Comparison of ENCODE assay signal across 22 cellular contexts in genomic region chr7:4225352-4225751, GRCh38.
"Had no signal": no experiment of that assay in that cellular context is flagged by ENCODE, and none has a peak within 500 bp of the region (broad histone marks: within the 10 kb centered on the region; RNA-seq: fewer than 3 reads in every experiment).

No MANE protein-coding gene starts in this region.

- H3K4me1 ChIP-seq: body of pancreas, gastrocnemius medialis, neural progenitor cell, right lobe of liver, transverse colon, uterus had no signal

- H3K4me2 ChIP-seq: neural progenitor cell had no signal

- H3K4me3 ChIP-seq: body of pancreas, gastrocnemius medialis, neural progenitor cell, right lobe of liver, transverse colon, uterus had no signal

- H3K36me3 ChIP-seq: gastrocnemius medialis, neural progenitor cell, right lobe of liver, transverse colon, uterus had no signal

- H3K27me3 ChIP-seq: body of pancreas, neural progenitor cell, right lobe of liver, transverse colon, uterus had no signal

- H2AFZ ChIP-seq: neural progenitor cell had no signal

- H3K9me3 ChIP-seq: body of pancreas, gastrocnemius medialis, right lobe of liver, transverse colon, uterus had no signal

- H3K27ac Mint-ChIP-seq: activated CD4-positive, alpha-beta memory T cell treated with anti-CD3 and anti-CD28 coated beads, Interleukin-2, amount 10 ng/mL, durations not matched to agents 7 days and 5 days; activated CD4-positive, alpha-beta T cell treated with anti-CD3 and anti-CD28 coated beads, Interleukin-2, amount 10 ng/mL, durations not matched to agents 7 days and 5 days; activated T-helper 17 cell treated with anti-CD3 and anti-CD28 coated beads, Interleukin-2, amount 50 U/mL, for 72 hours; naive thymus-derived CD8-positive, alpha-beta T cell; neural progenitor cell; WTC11 had no signal

- ATAC-seq: activated T-cell treated with anti-CD3 and anti-CD28 coated beads, Interleukin-2, amount 50 U/mL, for 4 hours; activated T-helper 17 cell treated with anti-CD3 and anti-CD28 coated beads, Interleukin-2, amount 50 U/mL, for 72 hours; body of pancreas; gastrocnemius medialis; naive thymus-derived CD8-positive, alpha-beta T cell; right lobe of liver; WTC11 had no signal

- H3K27ac ChIP-seq: body of pancreas, gastrocnemius medialis, neural progenitor cell, right lobe of liver, transverse colon, uterus had no signal

- H3K4me3 Mint-ChIP-seq: activated CD4-positive, alpha-beta memory T cell treated with anti-CD3 and anti-CD28 coated beads, Interleukin-2, amount 10 ng/mL, durations not matched to agents 7 days and 5 days; activated CD4-positive, alpha-beta T cell treated with anti-CD3 and anti-CD28 coated beads, Interleukin-2, amount 10 ng/mL, durations not matched to agents 7 days and 5 days; activated T-cell treated with anti-CD3 and anti-CD28 coated beads, Interleukin-2, amount 50 U/mL, for 4 hours; activated T-helper 17 cell treated with anti-CD3 and anti-CD28 coated beads, Interleukin-2, amount 50 U/mL, for 72 hours; naive thymus-derived CD8-positive, alpha-beta T cell; neural progenitor cell; WTC11 had no signal

- H3K4me1 Mint-ChIP-seq: activated CD4-positive, alpha-beta memory T cell treated with anti-CD3 and anti-CD28 coated beads, Interleukin-2, amount 10 ng/mL, durations not matched to agents 7 days and 5 days; activated CD4-positive, alpha-beta T cell treated with anti-CD3 and anti-CD28 coated beads, Interleukin-2, amount 10 ng/mL, durations not matched to agents 7 days and 5 days; activated T-helper 17 cell treated with anti-CD3 and anti-CD28 coated beads, Interleukin-2, amount 50 U/mL, for 72 hours; naive thymus-derived CD8-positive, alpha-beta T cell; WTC11 had no signal

- DNase-seq: activated CD4-positive, alpha-beta memory T cell treated with anti-CD3 and anti-CD28 coated beads, Interleukin-2, amount 10 ng/mL, durations not matched to agents 7 days and 5 days; activated CD4-positive, alpha-beta T cell treated with anti-CD3 and anti-CD28 coated beads for 1 hour; activated CD4-positive, alpha-beta T cell treated with anti-CD3 and anti-CD28 coated beads, Interleukin-2, amount 10 ng/mL, durations not matched to agents 7 days and 5 days; activated gamma-delta T cell treated with Interleukin-2 at 50 U/mL for 16 hours; activated naive CD4-positive, alpha-beta T cell treated with anti-CD3 and anti-CD28 coated beads, Interleukin-2, amount 50 U/mL, for 16 hours; activated T-cell treated with anti-CD3 and anti-CD28 coated beads, Interleukin-2, amount 50 U/mL, for 4 hours; aorta; body of pancreas; effector CD8-positive, alpha-beta T cell; gastrocnemius medialis; glutamatergic neuron; mesenchymal stem cell; naive thymus-derived CD8-positive, alpha-beta T cell; stimulated activated CD4-positive, alpha-beta T cell treated with anti-CD3 and anti-CD28 coated beads, Interleukin-2, amount 100 ng/mL, for 48 hours; stimulated activated naive CD4-positive, alpha-beta T cell treated with Interleukin-2 at 50 U/mL for 16 hours; T-helper 2 cell; transverse colon; uterus had no signal

- H3K9ac ChIP-seq: neural progenitor cell had no signal

- H3K9me3 Mint-ChIP-seq: activated CD4-positive, alpha-beta T cell treated with anti-CD3 and anti-CD28 coated beads, Interleukin-2, amount 10 ng/mL, durations not matched to agents 7 days and 5 days; activated T-cell treated with anti-CD3 and anti-CD28 coated beads, Interleukin-2, amount 50 U/mL, for 4 hours; activated T-helper 17 cell treated with anti-CD3 and anti-CD28 coated beads, Interleukin-2, amount 50 U/mL, for 72 hours; naive thymus-derived CD8-positive, alpha-beta T cell; WTC11 had no signal

- H3K27me3 Mint-ChIP-seq: activated CD4-positive, alpha-beta memory T cell treated with anti-CD3 and anti-CD28 coated beads, Interleukin-2, amount 10 ng/mL, durations not matched to agents 7 days and 5 days; activated CD4-positive, alpha-beta T cell treated with anti-CD3 and anti-CD28 coated beads, Interleukin-2, amount 10 ng/mL, durations not matched to agents 7 days and 5 days had no signal
